Comparison of ENCODE assay signal across 24 cellular contexts in genomic region chr17:4718276-4718675, GRCh38. TPM values are rescaled to one million over a fixed set of nuclear protein-coding genes. Genes with fewer than 3 reads are reported as not detected.
DNase-seq lines count a peak whose midpoint lies in the region; ATAC-seq and TF ChIP-seq lines count a peak whose summit lies in the region.
"Had no signal": no experiment of that assay in that cellular context is flagged by ENCODE, and none has a peak within 500 bp of the region (broad histone marks: within the 10 kb centered on the region; RNA-seq: fewer than 3 reads in every experiment).

No MANE protein-coding gene starts in this region.

- H3K36me3 ChIP-seq in lower lobe of right lung (peaks cover 51% of the 10 kb centered on the region), spleen (peaks cover 0 to 79% (median 53%) of the 10 kb centered on the region in 6 donors)
- H3K36me3 ChIP-seq: MG63 had no signal

- H3K4me1 Mint-ChIP-seq in activated T-cell treated with anti-CD3 and anti-CD28 coated beads, Interleukin-2, amount 50 U/mL, for 24 hours (ENCODE audit: low read depth) = peaks cover 30% of the 10 kb centered on the region
- peaks cover 30% of the 10 kb centered on the region for H3K4me1 Mint-ChIP-seq in activated CD8-positive, alpha-beta T cell treated with anti-CD3 and anti-CD28 coated beads for 36 hours (ENCODE audit: low read depth)

- H3K4me1 ChIP-seq in lower lobe of right lung (peaks cover 26% of the 10 kb centered on the region), spleen (peaks cover 5 to 72% (median 36%) of the 10 kb centered on the region in 6 donors)

- no peak for TF ChIP-seq POLR2A in spleen (IDR thresholded peaks at IDR 0.05)

- no peak for ATAC-seq in activated CD8-positive, alpha-beta T cell treated with anti-CD3 and anti-CD28 coated beads for 36 hours
- ATAC-seq in lower lobe of right lung (no peak), GM21825 (IDR thresholded peaks at IDR 0.05; ENCODE audit: unreplicated experiment) (no peak), HG03432 (IDR thresholded peaks at IDR 0.05; ENCODE audit: unreplicated experiment) (no peak)
- ATAC-seq: CD8-positive, alpha-beta T cell had no signal

- intact Hi-C loops in activated CD8-positive, alpha-beta T cell treated with anti-CD3 and anti-CD28 coated beads for 36 hours (cut with micrococcal nuclease) = no loop called here
- intact Hi-C loops in lower lobe of right lung (cut with DNase I) (no loop called here), spleen (cut with DNase I; ENCODE audit: low total_unique reads) (loop anchor here (10.0 kb wide), 1 partner anchor 77 kb away; the partner anchor contains the start of gene PSMB6)

- TF ChIP-seq CTCF in activated CD8-positive, alpha-beta T cell treated with anti-CD3 and anti-CD28 coated beads for 36 hours (IDR thresholded peaks at IDR 0.05) = no peak
- TF ChIP-seq CTCF in lower lobe of right lung (IDR thresholded peaks at IDR 0.05) = no peak
- no peak for TF ChIP-seq CTCF in spleen (IDR thresholded peaks at IDR 0.05 in 8 of 11, conservative IDR thresholded peaks at IDR 0.05 in 3 of 11)

- no peak overlapping the region for H3K4me3 ChIP-seq in lower lobe of right lung
- peak overlapping the region in 1 of 8 donors; percentile 93 for H3K4me3 ChIP-seq in spleen
- H3K4me3 ChIP-seq: MG63, Peyer's patch, SK-N-MC had no signal

- no peaks in the 10 kb centered on the region for H3K9me3 Mint-ChIP-seq in activated T-cell treated with anti-CD3 and anti-CD28 coated beads, Interleukin-2, amount 50 U/mL, for 24 hours
- H3K9me3 Mint-ChIP-seq in activated CD8-positive, alpha-beta T cell treated with anti-CD3 and anti-CD28 coated beads for 36 hours = no peaks in the 10 kb centered on the region
- H3K9me3 Mint-ChIP-seq: CD8-positive, alpha-beta T cell had no signal

- H3K27me3 Mint-ChIP-seq in activated T-cell treated with anti-CD3 and anti-CD28 coated beads, Interleukin-2, amount 50 U/mL, for 24 hours = no peaks in the 10 kb centered on the region
- no peaks in the 10 kb centered on the region for H3K27me3 Mint-ChIP-seq in activated CD8-positive, alpha-beta T cell treated with anti-CD3 and anti-CD28 coated beads for 36 hours

- no peaks in the 10 kb centered on the region for H3K9me3 ChIP-seq in lower lobe of right lung
- H3K9me3 ChIP-seq in spleen = no peaks in the 10 kb centered on the region
- H3K9me3 ChIP-seq: Caco-2, MG63, Peyer's patch had no signal

- peak overlapping the region; percentile 37 for H3K27ac Mint-ChIP-seq in activated T-cell treated with anti-CD3 and anti-CD28 coated beads, Interleukin-2, amount 50 U/mL, for 24 hours
- peak overlapping the region; percentile 8 for H3K27ac Mint-ChIP-seq in activated CD8-positive, alpha-beta T cell treated with anti-CD3 and anti-CD28 coated beads for 36 hours
- H3K27ac Mint-ChIP-seq: CD8-positive, alpha-beta T cell had no signal

- H3K27ac ChIP-seq in lower lobe of right lung (no peak overlapping the region), spleen (peak overlapping the region in 7 of 8 donors; percentile 42 to 99 (median 71))
- H3K27ac ChIP-seq: Peyer's patch, SK-N-MC had no signal

- no peaks in the 10 kb centered on the region for H3K27me3 ChIP-seq in lower lobe of right lung (ENCODE audit: low read depth)
- no peaks in the 10 kb centered on the region for H3K27me3 ChIP-seq in spleen (replicated peaks in 1 of 7)
- H3K27me3 ChIP-seq: MG63, Peyer's patch had no signal

- H3K4me3 Mint-ChIP-seq in activated T-cell treated with anti-CD3 and anti-CD28 coated beads, Interleukin-2, amount 50 U/mL, for 24 hours = no peak overlapping the region
- no peak overlapping the region for H3K4me3 Mint-ChIP-seq in activated CD8-positive, alpha-beta T cell treated with anti-CD3 and anti-CD28 coated beads for 36 hours
- H3K4me3 Mint-ChIP-seq: CD8-positive, alpha-beta T cell had no signal

- peaks cover 74% of the 10 kb centered on the region for H3K36me3 Mint-ChIP-seq in activated T-cell treated with anti-CD3 and anti-CD28 coated beads, Interleukin-2, amount 50 U/mL, for 24 hours (ENCODE audit: low read depth)
- peaks cover 46% of the 10 kb centered on the region for H3K36me3 Mint-ChIP-seq in activated CD8-positive, alpha-beta T cell treated with anti-CD3 and anti-CD28 coated beads for 36 hours (ENCODE audit: low read depth)

- CTCF ChIA-PET in activated CD8-positive, alpha-beta T cell treated with anti-CD3 and anti-CD28 coated beads for 36 hours (lab: Charles Lee) = no interaction called here

- no peak for DNase-seq in activated T-cell treated with anti-CD3 and anti-CD28 coated beads, Interleukin-2, amount 50 U/mL, for 24 hours
- no peak for DNase-seq in activated T-cell treated with anti-CD3 and anti-CD28 coated beads, Interleukin-2, amount 50 U/mL, for 48 hours
- DNase-seq in activated CD8-positive, alpha-beta T cell treated with anti-CD3 and anti-CD28 coated beads for 36 hours = no peak
- peak; percentile 39 for DNase-seq in lower lobe of right lung
- no peak for DNase-seq in spleen
- DNase-seq in GOT3 (lab: John Stamatoyannopoulos, UW) = no peak
- DNase-seq: AML-193; C1 segment of cervical spinal cord; Caco-2; CD8-positive, alpha-beta T cell; HCEC 1CT; IMR-90; KG1; MG63; NCI-H1105 treated with DMSO at 0.1 percent for 48 hours; NCI-H146; NCI-H2029; NCI-H526 treated with DMSO at 0.1 percent for 48 hours; OCI-M1; SHP77 treated with DMSO at 0.1 percent for 48 hours had no signal

- POLR2A ChIA-PET in activated CD8-positive, alpha-beta T cell treated with anti-CD3 and anti-CD28 coated beads for 36 hours (lab: Charles Lee) = interaction anchor here (0.6 to 1.9 kb wide), 3 partner anchors 9 to 14 kb away, joined by 3 to 4 read pairs (median 3); partner anchors contain the start of genes MED11 and PELP1

- 94 to 97% (median 96%) methylated on average over 13 of the region's 13 CpGs for WGBS in spleen, 5 donors

RNA-seq across cellular contexts. Expression of gene ARRB2, which starts 7.8 kb away (rescaled TPM):
- 100 to 1,000 TPM; 163 to 176 TPM for total RNA-seq in activated CD8-positive, alpha-beta T cell treated with anti-CD3 and anti-CD28 coated beads for 36 hours
- total RNA-seq in lower lobe of right lung = 201 TPM
- 100 to 1,000 TPM; 117 to 416 (median 226) TPM for total RNA-seq in spleen
- polyA plus RNA-seq in spleen = 100 to 1,000 TPM in 2 of 3 donors, 10 to 100 TPM in 1; 61.4 to 127 (median 120) TPM

RNA-seq across cellular contexts. Expression of gene MED11, which starts 13.0 kb away (rescaled TPM):
- total RNA-seq in activated CD8-positive, alpha-beta T cell treated with anti-CD3 and anti-CD28 coated beads for 36 hours = 10 to 100 TPM; 19.0 to 23.8 TPM
- total RNA-seq in lower lobe of right lung (22.9 TPM), spleen (10 to 100 TPM; 17.1 to 42.7 (median 22.3) TPM)
- polyA plus RNA-seq in spleen = 10 to 100 TPM; 42.9 to 47.1 (median 43.8) TPM

RNA-seq across cellular contexts. Expression of gene PELP1, which starts 14.3 kb away (rescaled TPM):
- 100 to 1,000 TPM; 108 to 117 TPM for total RNA-seq in activated CD8-positive, alpha-beta T cell treated with anti-CD3 and anti-CD28 coated beads for 36 hours
- total RNA-seq in lower lobe of right lung (37.4 TPM), spleen (10 to 100 TPM; 21.7 to 67.6 (median 43.9) TPM)
- polyA plus RNA-seq in spleen = 10 to 100 TPM; 15.7 to 34.9 (median 25.8) TPM

RNA-seq across cellular contexts. Expression of gene ZMYND15, which starts 21.4 kb away (rescaled TPM):
- not detected for total RNA-seq in activated CD8-positive, alpha-beta T cell treated with anti-CD3 and anti-CD28 coated beads for 36 hours
- 13.3 TPM for total RNA-seq in lower lobe of right lung
- total RNA-seq in spleen = 10 to 100 TPM in 1 of 7 donors, 1 to 10 TPM in 6; 3.8 to 11.5 (median 5.2) TPM
- polyA plus RNA-seq in spleen = 1 to 10 TPM; 1.8 to 3.1 (median 2.2) TPM
- total RNA-seq: IMR-90 had no signal

RNA-seq across cellular contexts. Expression of gene CXCL16, which starts 21.5 kb away (rescaled TPM):
- 1 to 10 TPM; 2.0 to 2.5 TPM for total RNA-seq in activated CD8-positive, alpha-beta T cell treated with anti-CD3 and anti-CD28 coated beads for 36 hours
- total RNA-seq in lower lobe of right lung (249 TPM), spleen (100 to 1,000 TPM in 1 of 7 donors, 10 to 100 TPM in 6; 45.5 to 104 (median 70.5) TPM)
- polyA plus RNA-seq in spleen = 10 to 100 TPM; 11.5 to 29.0 (median 17.2) TPM
